8 cellular contexts compared by ENCODE assay signal in the genomic region with DNA sequence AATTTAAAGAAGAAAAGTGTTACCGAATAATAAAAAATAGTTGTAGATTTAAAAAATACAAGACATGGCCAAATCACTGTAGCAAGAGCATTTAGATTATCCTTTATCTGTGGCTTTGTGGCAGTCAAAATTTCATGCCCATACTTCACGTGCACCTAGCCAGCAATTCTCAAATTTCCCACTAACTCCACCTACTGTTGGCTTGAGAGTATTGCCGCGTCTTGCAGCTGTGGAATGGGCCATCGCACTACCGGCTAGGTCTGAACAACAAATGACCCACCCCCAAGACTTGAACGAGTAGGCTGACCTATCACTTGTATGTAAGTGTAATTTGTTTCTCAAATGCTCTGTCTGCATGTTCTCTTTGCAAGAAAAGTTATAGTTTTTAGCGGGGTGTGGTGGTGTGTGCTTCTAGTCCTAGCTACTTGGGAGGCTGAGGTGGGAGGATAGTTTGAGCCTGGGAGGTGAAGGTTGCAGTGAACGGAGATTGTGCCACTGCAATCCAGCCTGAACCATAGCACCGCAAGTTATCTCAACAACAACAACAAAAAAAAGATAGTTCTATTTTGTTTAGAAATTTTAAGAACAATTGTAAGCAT. TPM values are rescaled to one million over a fixed set of nuclear protein-coding genes. Genes with fewer than 3 reads are reported as not detected.
DNase-seq lines count a peak whose midpoint lies in the region; ATAC-seq and TF ChIP-seq lines count a peak whose summit lies in the region.

No MANE protein-coding gene starts in this region.

- TF ChIP-seq CTCF in ascending aorta (IDR thresholded peaks at IDR 0.05), result peak in 2 of 3 experiments; percentile 46 to 50

- DNase-seq in Caki2 (ENCODE audit: low read depth), result peak; percentile 26
- peak; percentile 22 for DNase-seq in NCI-H2171 treated with DMSO at 0.1 percent for 48 hours (lab: John Stamatoyannopoulos, UW)
- DNase-seq in ascending aorta (ENCODE audit: low spot score in 2 of 2), result no peak
- DNase-seq in left kidney (ENCODE audit: low read depth, low spot score), result peak; percentile 54
- DNase-seq in ureter (ENCODE audit: low spot score), result no peak
- DNase-seq in 8988T, result no peak

- H3K27ac ChIP-seq in ascending aorta, result no peak overlapping the region

- in situ Hi-C loops in Caki2 (cut with HindIII; ENCODE audit: low pct_unique_long_range_greater_than_20kb, low sequenced_read_pairs), result no loop called here

- no peaks in the 10 kb centered on the region for H3K36me3 ChIP-seq in ascending aorta

- intact Hi-C loops in ascending aorta (cut with DNase I), result no loop called here

- H3K27me3 ChIP-seq in ascending aorta, result no peaks in the 10 kb centered on the region

- H3K9me3 ChIP-seq in ascending aorta, result no peaks in the 10 kb centered on the region

- H3K4me1 ChIP-seq in ascending aorta, result no peaks in the 10 kb centered on the region

- no peak overlapping the region for H3K4me3 ChIP-seq in ascending aorta

- ATAC-seq in GM21367 (IDR thresholded peaks at IDR 0.05; ENCODE audit: unreplicated experiment), result peak; percentile 77
- ATAC-seq in HG03571 (IDR thresholded peaks at IDR 0.05; ENCODE audit: unreplicated experiment), result no peak

RNA-seq across cellular contexts. Expression of gene KRTAP13-4, which starts 4.1 kb away (rescaled TPM):
- not detected in 2 replicates for total RNA-seq in Caki2 (2014; rRNA removed; shearing (Covaris generic); ENCODE audit: low replicate concordance)
- total RNA-seq in ascending aorta (not detected), ureter (not detected)

RNA-seq across cellular contexts. Expression of gene KRTAP15-1, which starts 5.9 kb away (rescaled TPM):
- not detected in 2 replicates for total RNA-seq in Caki2 (2014; rRNA removed; shearing (Covaris generic); ENCODE audit: low replicate concordance)
- total RNA-seq in ascending aorta, result not detected
- total RNA-seq in ureter, result not detected

RNA-seq across cellular contexts. Expression of gene KRTAP13-3, which starts 8.4 kb away (rescaled TPM):
- total RNA-seq in Caki2 (2014; rRNA removed; shearing (Covaris generic); ENCODE audit: low replicate concordance), result not detected in 2 replicates
- total RNA-seq in ascending aorta (not detected), ureter (not detected)

RNA-seq across cellular contexts. Expression of gene KRTAP13-1, which starts 38.3 kb away (rescaled TPM):
- not detected in 2 replicates for total RNA-seq in Caki2 (2014; rRNA removed; shearing (Covaris generic); ENCODE audit: low replicate concordance)
- not detected for total RNA-seq in ascending aorta
- total RNA-seq in ureter, result not detected

RNA-seq across cellular contexts. Expression of gene KRTAP19-1, which starts 46.0 kb away (rescaled TPM):
- not detected in 2 replicates for total RNA-seq in Caki2 (2014; rRNA removed; shearing (Covaris generic); ENCODE audit: low replicate concordance)
- total RNA-seq in ascending aorta, result not detected
- not detected for total RNA-seq in ureter

Comparison
In these comparisons a context has a peak if more than half of its experiments do, and no peak if none do; other contexts are left out.
1. DNase-seq: peak in Caki2 (single experiment), NCI-H2171 treated with DMSO at 0.1 percent for 48 hours (single experiment) and left kidney (single experiment); none in ascending aorta (0 of 2), ureter (single experiment) and 8988T (single experiment).